8 cellular contexts compared by ENCODE assay signal in genomic region chr3:57555316-57555715, GRCh38. TPM values are rescaled to one million over a fixed set of nuclear protein-coding genes. Genes with fewer than 3 reads are reported as not detected.
DNase-seq lines count a peak whose midpoint lies in the region; ATAC-seq, FAIRE-seq and TF ChIP-seq lines count a peak whose summit lies in the region.

No MANE protein-coding gene starts in this region.

- H3K36me3 Mint-ChIP-seq in activated T-cell treated with anti-CD3 and anti-CD28 coated beads, Interleukin-2, amount 50 U/mL, for 4 hours (ENCODE audit: insufficient read depth) = peaks cover 16% of the 10 kb centered on the region

- peaks cover 32% of the 10 kb centered on the region for H3K4me1 Mint-ChIP-seq in activated T-cell treated with anti-CD3 and anti-CD28 coated beads, Interleukin-2, amount 50 U/mL, for 4 hours (ENCODE audit: low read depth)

- H3K9me3 ChIP-seq in adipocyte (ENCODE audit: control insufficient read depth, low read length) (no peaks in the 10 kb centered on the region), testis (no peaks in the 10 kb centered on the region)

- peak overlapping the region; percentile 85 to 92 for H3K27ac ChIP-seq in testis

- ATAC-seq in activated T-cell treated with anti-CD3 and anti-CD28 coated beads, Interleukin-2, amount 50 U/mL, for 4 hours = no peak

- DNase-seq in activated T-cell treated with anti-CD3 and anti-CD28 coated beads, Interleukin-2, amount 50 U/mL, for 4 hours = no peak
- DNase-seq in activated T-cell treated with anti-CD3 and anti-CD28 coated beads for 4 hours (no peak), adipocyte (ENCODE audit: low read depth) (no peak), left kidney (ENCODE audit: low read depth, low spot score) (peak; percentile 61), testis (peak; percentile 43), dedifferentiated amniotic fluid mesenchymal stem cell (ENCODE audit: extremely low spot score) (no peak), urothelium cell line (ENCODE audit: low spot score) (no peak), NCI-H1694 treated with DMSO at 0.1 percent for 48 hours (lab: John Stamatoyannopoulos, UW) (no peak)

- peak overlapping the region; percentile 93 for H3K9ac ChIP-seq in adipocyte (ENCODE audit: low read length)

- H3K36me3 ChIP-seq in adipocyte (ENCODE audit: control insufficient read depth, insufficient read depth, low read length, severe bottlenecking) (peaks cover 6% of the 10 kb centered on the region), testis (ENCODE audit: low read depth, missing control alignments) (no peaks in the 10 kb centered on the region)

- intact Hi-C loops in testis (cut with DNase I; ENCODE audit: low total_unique reads) = loop anchor here (10.0 kb wide), 1 partner anchor 199 kb away; the partner anchor contains the start of gene SLMAP

- 11 to 13% methylated on average over 9 of the region's 9 CpGs for WGBS in testis, 2 donors

- no peak for TF ChIP-seq POLR2A in testis (IDR thresholded peaks at IDR 0.05)

- H3K9me3 Mint-ChIP-seq in activated T-cell treated with anti-CD3 and anti-CD28 coated beads, Interleukin-2, amount 50 U/mL, for 4 hours = no peaks in the 10 kb centered on the region

- peak in 1 of 3 experiments; percentile 4 for TF ChIP-seq CTCF in testis (IDR thresholded peaks at IDR 0.05)

- H3K4me3 ChIP-seq in adipocyte (ENCODE audit: low read length) (peak overlapping the region; percentile 98), testis (peak overlapping the region; percentile 96 to 97)

- peak overlapping the region; percentile 99 for H3K4me3 Mint-ChIP-seq in activated T-cell treated with anti-CD3 and anti-CD28 coated beads, Interleukin-2, amount 50 U/mL, for 4 hours

- no peaks in the 10 kb centered on the region for H3K27me3 Mint-ChIP-seq in activated T-cell treated with anti-CD3 and anti-CD28 coated beads, Interleukin-2, amount 50 U/mL, for 4 hours (ENCODE audit: low read depth)

- FAIRE-seq in urothelium cell line (lab: Jason Lieb, UNC) = no peak

- H3K4me1 ChIP-seq in adipocyte (ENCODE audit: control insufficient read depth, insufficient read depth, low read length) (peaks cover 27% of the 10 kb centered on the region), testis (peaks cover 22% of the 10 kb centered on the region)

- H3K27me3 ChIP-seq in adipocyte (replicated peaks; ENCODE audit: control insufficient read depth, insufficient read depth, low read length) = no peaks in the 10 kb centered on the region
- no peaks in the 10 kb centered on the region for H3K27me3 ChIP-seq in testis

RNA-seq across cellular contexts. Expression of gene PDE12, which starts 0.8 kb away (rescaled TPM):
- 10 to 100 TPM; 42.4 to 44.7 (median 43.9) TPM for total RNA-seq in activated T-cell treated with anti-CD3 and anti-CD28 coated beads, Interleukin-2, amount 50 U/mL, for 4 hours
- 10 to 100 TPM; 20.5 to 26.0 TPM for total RNA-seq in testis
- 9.9 TPM for polyA plus RNA-seq in testis (ENCODE audit: insufficient read depth, low read depth, low replicate concordance)

RNA-seq across cellular contexts. Expression of gene DNAH12, which starts 11.2 kb away (rescaled TPM):
- total RNA-seq in activated T-cell treated with anti-CD3 and anti-CD28 coated beads, Interleukin-2, amount 50 U/mL, for 4 hours = under 1 TPM in 1 of 3 donors, not detected in 2; 0.05 TPM
- total RNA-seq in testis = 10 to 100 TPM; 11.3 to 19.6 TPM
- polyA plus RNA-seq in testis (ENCODE audit: insufficient read depth, low read depth, low replicate concordance) = 15.7 TPM

RNA-seq across cellular contexts. Expression of gene ARF4, which starts 41.8 kb away (rescaled TPM):
- total RNA-seq in activated T-cell treated with anti-CD3 and anti-CD28 coated beads, Interleukin-2, amount 50 U/mL, for 4 hours = 10 to 100 TPM; 86.6 to 97.7 (median 92.3) TPM
- total RNA-seq in testis = 100 to 1,000 TPM; 169 to 205 TPM
- 224 TPM for polyA plus RNA-seq in testis (ENCODE audit: insufficient read depth, low read depth, low replicate concordance)

Comparison
In these comparisons a context has a peak if more than half of its experiments do, and no peak if none do; other contexts are left out.
1. DNase-seq: peak in left kidney (single experiment) and testis (single experiment); none in activated T-cell treated with anti-CD3 and anti-CD28 coated beads, Interleukin-2, amount 50 U/mL, for 4 hours (single experiment), activated T-cell treated with anti-CD3 and anti-CD28 coated beads for 4 hours (single experiment), adipocyte (single experiment), dedifferentiated amniotic fluid mesenchymal stem cell (single experiment), urothelium cell line (single experiment) and NCI-H1694 treated with DMSO at 0.1 percent for 48 hours (single experiment).
2. RNA of gene DNAH12, which starts 11.2 kb away (total RNA-seq): 11.3 to 19.6 TPM in testis; 0.05 TPM in activated T-cell treated with anti-CD3 and anti-CD28 coated beads, Interleukin-2, amount 50 U/mL, for 4 hours; every median in the first group is over 10 times any median in the second.